16 cellular contexts compared by ENCODE assay signal in the genomic region with DNA sequence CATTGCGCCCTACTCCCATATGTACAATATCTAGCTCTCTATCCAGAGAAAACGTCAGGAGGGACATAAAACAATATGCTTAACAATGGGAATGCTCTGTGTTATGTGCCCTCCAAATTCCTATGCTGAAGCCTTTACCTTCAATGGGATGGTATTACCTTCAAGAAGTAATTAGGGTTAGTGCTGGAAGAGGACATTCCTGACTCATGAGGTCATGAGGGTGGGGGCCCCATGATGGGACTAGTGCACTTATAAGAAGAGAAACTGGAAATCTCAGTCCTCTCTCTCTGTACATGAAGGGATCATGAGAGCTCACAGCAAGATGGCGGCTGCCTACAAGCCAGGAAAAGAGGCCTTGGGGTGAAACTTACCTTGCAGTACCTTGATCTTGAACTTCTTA. TPM values are rescaled to one million over a fixed set of nuclear protein-coding genes. Genes with fewer than 3 reads are reported as not detected.
"Had no signal": no experiment of that assay in that cellular context is flagged by ENCODE, and none has a peak within 500 bp of the region (broad histone marks: within the 10 kb centered on the region; RNA-seq: fewer than 3 reads in every experiment).

No MANE protein-coding gene starts in this region.

- DNase-seq: activated CD4-positive, alpha-beta T cell treated with anti-CD3 and anti-CD28 coated beads, Interleukin-2, amount 50 U/mL, for 4 hours; activated T-cell treated with anti-CD3 and anti-CD28 coated beads, Interleukin-2, amount 50 U/mL, for 1 hour; effector memory CD8-positive, alpha-beta T cell; erythroblast; hypothalamus; nucleus accumbens; stimulated activated CD4-positive, alpha-beta T cell treated with anti-CD3 and anti-CD28 coated beads, Interleukin-12 subunit alpha, Interleukin-12 subunit beta, amount 100 ng/mL, for 4 hours; stimulated activated naive CD4-positive, alpha-beta T cell; substantia nigra; T-helper 2 cell had no signal

- ATAC-seq: effector memory CD8-positive, alpha-beta T cell; left lobe of liver; natural killer cell treated with Interleukin-12 subunit alpha and Interleukin-12 subunit beta and Interleukin-15 and Interleukin-18, amount 100 ng/mL, for 72 hours; sciatic nerve had no signal

- H3K36me3 ChIP-seq: prostate gland had no signal

- H3K27ac ChIP-seq: prostate gland had no signal

- H3K4me1 ChIP-seq: prostate gland had no signal

- H3K9me3 ChIP-seq: prostate gland had no signal

- H3K4me3 ChIP-seq: prostate gland had no signal

RNA-seq across cellular contexts. Expression of a gene that starts 20.3 kb away (rescaled TPM):
- total RNA-seq: glomerular endothelial cell; left lobe of liver; natural killer cell treated with Interleukin-12 subunit alpha and Interleukin-12 subunit beta and Interleukin-15 and Interleukin-18, amount 100 ng/mL, for 72 hours; prostate gland; sciatic nerve; ureter had no signal
